ENCODE assay signal across 11 cellular contexts in genomic region chr12:52249041-52249461, GRCh38. TPM values are rescaled to one million over a fixed set of nuclear protein-coding genes. Genes with fewer than 3 reads are reported as not detected.
DNase-seq lines count a peak whose midpoint lies in the region; ATAC-seq and TF ChIP-seq lines count a peak whose summit lies in the region.
"Had no signal": no experiment of that assay in that cellular context is flagged by ENCODE, and none has a peak within 500 bp of the region (broad histone marks: within the 10 kb centered on the region; RNA-seq: fewer than 3 reads in every experiment).

No MANE protein-coding gene starts in this region.

- H3K27me3 ChIP-seq in mammary epithelial cell (ENCODE audit: insufficient read depth, low read length) (no peaks in the 10 kb centered on the region), thoracic aorta (replicated peaks; ENCODE audit: insufficient read depth) (no peaks in the 10 kb centered on the region)

- CTCF ChIA-PET in activated CD4-positive, alpha-beta memory T cell treated with anti-CD3 and anti-CD28 coated beads, Interleukin-2, amount 10 ng/mL, durations not matched to agents 7 days and 5 days (lab: Charles Lee) = no interaction called here
- CTCF ChIA-PET in activated CD4-positive, alpha-beta memory T cell treated with anti-CD3 and anti-CD28 coated beads for 36 hours (lab: Charles Lee) = interaction anchor here (0.6 kb wide), 1 partner anchor 11 kb away, joined by 3 read pairs; no protein-coding TSS in a partner anchor
- CTCF ChIA-PET in mammary epithelial cell (lab: Charles Lee; ENCODE audit: low non-redundant PET) = no interaction called here

- no peak overlapping the region for H2AFZ ChIP-seq in mammary epithelial cell (ENCODE audit: low read depth, low read length)

- H3K4me3 ChIP-seq in mammary epithelial cell (replicated peaks in 1 of 3; ENCODE audit: insufficient read depth in 1 of 3, low read depth in 2 of 3, low read length in 3 of 3) = no peak overlapping the region
- H3K4me3 ChIP-seq in thoracic aorta = no peak overlapping the region

- 27% methylated on average over 5 of the region's 5 CpGs for WGBS in mammary epithelial cell (ENCODE audit: low coverage, missing lambda C conversion rate)

- DNase-seq in activated CD4-positive, alpha-beta memory T cell treated with anti-CD3 and anti-CD28 coated beads, Interleukin-2, amount 10 ng/mL, durations not matched to agents 7 days and 5 days = no peak
- DNase-seq in activated CD4-positive, alpha-beta memory T cell treated with anti-CD3 and anti-CD28 coated beads for 36 hours = no peak
- DNase-seq in mammary epithelial cell = no peak
- DNase-seq in medulla oblongata (ENCODE audit: extremely low spot score) = peak; percentile 73
- peak; percentile 33 for DNase-seq in thoracic aorta (ENCODE audit: low spot score)
- no peak for DNase-seq in T-helper 2 cell treated with Interferon-gamma antibody and Interleukin-4, amounts not matched to agents 5 μg/mL and 100 μg/mL, for 36 hours (ENCODE audit: low spot score)
- DNase-seq in GOT3 (lab: John Stamatoyannopoulos, UW) = no peak
- DNase-seq: natural killer cell; stimulated activated CD4-positive, alpha-beta T cell treated with anti-CD3 and anti-CD28 coated beads, Interleukin-4, amount 100 ng/mL, for 4 hours had no signal

- H3K27ac ChIP-seq in mammary epithelial cell (ENCODE audit: insufficient read depth, low read depth, low read length) (peak overlapping the region; percentile 18), thoracic aorta (peak overlapping the region; percentile 74 to 86)

- H3K27ac Mint-ChIP-seq in activated CD4-positive, alpha-beta memory T cell treated with anti-CD3 and anti-CD28 coated beads, Interleukin-2, amount 10 ng/mL, durations not matched to agents 7 days and 5 days = peak overlapping the region; percentile 10
- no peak overlapping the region for H3K27ac Mint-ChIP-seq in activated CD4-positive, alpha-beta memory T cell treated with anti-CD3 and anti-CD28 coated beads for 36 hours
- no peak overlapping the region for H3K27ac Mint-ChIP-seq in T-helper 2 cell treated with Interferon-gamma antibody and Interleukin-4, amounts not matched to agents 5 μg/mL and 100 μg/mL, for 36 hours
- H3K27ac Mint-ChIP-seq: natural killer cell had no signal

- no peak for TF ChIP-seq CTCF in mammary epithelial cell (conservative IDR thresholded peaks at IDR 0.05 in 1 of 2, IDR thresholded peaks at IDR 0.05 in 1 of 2; ENCODE audit: extremely low read depth in 1 of 2, insufficient read depth in 1 of 2, low read depth in 1 of 2, low read length in 2 of 2)
- TF ChIP-seq CTCF in thoracic aorta (IDR thresholded peaks at IDR 0.05) = no peak

- in situ Hi-C loops in mammary epithelial cell (cut with MboI; ENCODE audit: low sequenced_read_pairs in 2 of 2) = loop anchor here in 1 of 2 donors (10.0 kb wide), 1 partner anchor 626 kb away; no protein-coding TSS in a partner anchor

- peaks cover 2% of the 10 kb centered on the region for H3K9me3 Mint-ChIP-seq in activated CD4-positive, alpha-beta memory T cell treated with anti-CD3 and anti-CD28 coated beads, Interleukin-2, amount 10 ng/mL, durations not matched to agents 7 days and 5 days
- no peaks in the 10 kb centered on the region for H3K9me3 Mint-ChIP-seq in activated CD4-positive, alpha-beta memory T cell treated with anti-CD3 and anti-CD28 coated beads for 36 hours
- H3K9me3 Mint-ChIP-seq in T-helper 2 cell treated with Interferon-gamma antibody and Interleukin-4, amounts not matched to agents 5 μg/mL and 100 μg/mL, for 36 hours = peaks cover 8% of the 10 kb centered on the region
- H3K9me3 Mint-ChIP-seq: natural killer cell had no signal

- no peak overlapping the region for H3K9ac ChIP-seq in mammary epithelial cell (ENCODE audit: insufficient read depth, low read length)

- POLR2A ChIA-PET in activated CD4-positive, alpha-beta memory T cell treated with anti-CD3 and anti-CD28 coated beads, Interleukin-2, amount 10 ng/mL, durations not matched to agents 7 days and 5 days (lab: Charles Lee) = no interaction called here
- POLR2A ChIA-PET in activated CD4-positive, alpha-beta memory T cell treated with anti-CD3 and anti-CD28 coated beads for 36 hours (lab: Charles Lee) = no interaction called here

- no peak overlapping the region for H3K4me3 Mint-ChIP-seq in activated CD4-positive, alpha-beta memory T cell treated with anti-CD3 and anti-CD28 coated beads, Interleukin-2, amount 10 ng/mL, durations not matched to agents 7 days and 5 days
- H3K4me3 Mint-ChIP-seq in activated CD4-positive, alpha-beta memory T cell treated with anti-CD3 and anti-CD28 coated beads for 36 hours = no peak overlapping the region
- no peak overlapping the region for H3K4me3 Mint-ChIP-seq in T-helper 2 cell treated with Interferon-gamma antibody and Interleukin-4, amounts not matched to agents 5 μg/mL and 100 μg/mL, for 36 hours
- H3K4me3 Mint-ChIP-seq: natural killer cell had no signal

- peaks cover 37% of the 10 kb centered on the region for H3K36me3 ChIP-seq in mammary epithelial cell (ENCODE audit: insufficient read depth, low read length)
- H3K36me3 ChIP-seq in thoracic aorta = no peaks in the 10 kb centered on the region

- dilution Hi-C loops in mammary epithelial cell (cut with HindIII; ENCODE audit: low sequenced_read_pairs) = loop anchor here (5.0 kb wide), 1 partner anchor 37 kb away; no protein-coding TSS in a partner anchor

- peaks cover 5% of the 10 kb centered on the region for H3K27me3 Mint-ChIP-seq in activated CD4-positive, alpha-beta memory T cell treated with anti-CD3 and anti-CD28 coated beads, Interleukin-2, amount 10 ng/mL, durations not matched to agents 7 days and 5 days
- peaks cover 12% of the 10 kb centered on the region for H3K27me3 Mint-ChIP-seq in activated CD4-positive, alpha-beta memory T cell treated with anti-CD3 and anti-CD28 coated beads for 36 hours
- H3K27me3 Mint-ChIP-seq in T-helper 2 cell treated with Interferon-gamma antibody and Interleukin-4, amounts not matched to agents 5 μg/mL and 100 μg/mL, for 36 hours (ENCODE audit: low read depth) = peaks cover 11% of the 10 kb centered on the region

- H3K79me2 ChIP-seq in mammary epithelial cell (ENCODE audit: insufficient read depth, low read length) = no peaks in the 10 kb centered on the region

- intact Hi-C loops in activated CD4-positive, alpha-beta memory T cell treated with anti-CD3 and anti-CD28 coated beads for 36 hours (cut with micrococcal nuclease) = no loop called here
- intact Hi-C loops in mammary epithelial cell (cut with micrococcal nuclease) = no loop called here

- peaks cover 16% of the 10 kb centered on the region for H3K4me1 ChIP-seq in mammary epithelial cell (ENCODE audit: insufficient read depth, low read length)
- H3K4me1 ChIP-seq in thoracic aorta (ENCODE audit: control insufficient read depth in 1 of 2, low read depth in 2 of 2) = peaks cover 42 to 48% of the 10 kb centered on the region in 2 donors

- BruUV-seq in mammary epithelial cell (replicated peaks; lab: Mats Ljungman, UMichigan) = no TSS peak

- ATAC-seq in thoracic aorta (ENCODE audit: insufficient number of reproducible peaks, low FRiP score, low read depth) = peak; percentile 47
- ATAC-seq in HG02798 (IDR thresholded peaks at IDR 0.05; ENCODE audit: poor library complexity, unreplicated experiment) = no peak
- ATAC-seq: natural killer cell had no signal

- peaks cover 78% of the 10 kb centered on the region for H3K4me1 Mint-ChIP-seq in activated CD4-positive, alpha-beta memory T cell treated with anti-CD3 and anti-CD28 coated beads, Interleukin-2, amount 10 ng/mL, durations not matched to agents 7 days and 5 days
- peaks cover 35% of the 10 kb centered on the region for H3K4me1 Mint-ChIP-seq in activated CD4-positive, alpha-beta memory T cell treated with anti-CD3 and anti-CD28 coated beads for 36 hours (ENCODE audit: low read depth)
- H3K4me1 Mint-ChIP-seq in T-helper 2 cell treated with Interferon-gamma antibody and Interleukin-4, amounts not matched to agents 5 μg/mL and 100 μg/mL, for 36 hours (ENCODE audit: low read depth) = peaks cover 62% of the 10 kb centered on the region

- peaks cover 13% of the 10 kb centered on the region for H4K20me1 ChIP-seq in mammary epithelial cell (ENCODE audit: insufficient read depth, low read length)

- no peak overlapping the region for H3K4me2 ChIP-seq in mammary epithelial cell (ENCODE audit: insufficient read depth, low read depth, low read length)

- H3K9me3 ChIP-seq in mammary epithelial cell (replicated peaks; ENCODE audit: insufficient read depth, low read length) (no peaks in the 10 kb centered on the region), thoracic aorta (no peaks in the 10 kb centered on the region)

- peaks cover 20% of the 10 kb centered on the region for H3K36me3 Mint-ChIP-seq in activated CD4-positive, alpha-beta memory T cell treated with anti-CD3 and anti-CD28 coated beads, Interleukin-2, amount 10 ng/mL, durations not matched to agents 7 days and 5 days (ENCODE audit: low read depth)
- H3K36me3 Mint-ChIP-seq in activated CD4-positive, alpha-beta memory T cell treated with anti-CD3 and anti-CD28 coated beads for 36 hours = no peaks in the 10 kb centered on the region
- H3K36me3 Mint-ChIP-seq in T-helper 2 cell treated with Interferon-gamma antibody and Interleukin-4, amounts not matched to agents 5 μg/mL and 100 μg/mL, for 36 hours (ENCODE audit: low read depth) = peaks cover 15% of the 10 kb centered on the region
- H3K36me3 Mint-ChIP-seq: natural killer cell had no signal

RNA-seq across cellular contexts. Expression of gene KRT7, which starts 16.0 kb away (rescaled TPM):
- total RNA-seq in activated CD4-positive, alpha-beta memory T cell treated with anti-CD3 and anti-CD28 coated beads, Interleukin-2, amount 10 ng/mL, durations not matched to agents 7 days and 5 days = 1 to 10 TPM; 9.1 to 9.3 TPM
- total RNA-seq in activated CD4-positive, alpha-beta memory T cell treated with anti-CD3 and anti-CD28 coated beads for 36 hours = 1 to 10 TPM; 3.5 to 3.7 TPM
- total RNA-seq in mammary epithelial cell (1,000 to 10,000 TPM; 2,215 to 3,387 TPM), thoracic aorta (100 to 1,000 TPM in 1 of 2 donors, 10 to 100 TPM in 1; 24.1 to 105 TPM)
- polyA plus RNA-seq in mammary epithelial cell = 3,281 TPM
- 4,390 TPM for polyA minus RNA-seq in mammary epithelial cell
- total RNA-seq: temporal lobe had no signal

RNA-seq across cellular contexts. Expression of gene KRT86, which starts 25.4 kb away (rescaled TPM):
- total RNA-seq in activated CD4-positive, alpha-beta memory T cell treated with anti-CD3 and anti-CD28 coated beads, Interleukin-2, amount 10 ng/mL, durations not matched to agents 7 days and 5 days = under 1 TPM; 0.23 to 0.30 TPM
- total RNA-seq in activated CD4-positive, alpha-beta memory T cell treated with anti-CD3 and anti-CD28 coated beads for 36 hours = under 1 TPM; 0.10 to 0.12 TPM
- total RNA-seq in mammary epithelial cell (10 to 100 TPM in 1 of 2 donors, 1 to 10 TPM in 1; 6.3 to 34.9 TPM), thoracic aorta (1 to 10 TPM in 1 of 2 donors, not detected in 1; 9.3 TPM)
- 8.6 TPM for polyA plus RNA-seq in mammary epithelial cell
- polyA minus RNA-seq in mammary epithelial cell = 0.72 TPM

RNA-seq across cellular contexts. Expression of gene KRT81, which starts 42.3 kb away (rescaled TPM):
- total RNA-seq in activated CD4-positive, alpha-beta memory T cell treated with anti-CD3 and anti-CD28 coated beads, Interleukin-2, amount 10 ng/mL, durations not matched to agents 7 days and 5 days = not detected
- not detected for total RNA-seq in activated CD4-positive, alpha-beta memory T cell treated with anti-CD3 and anti-CD28 coated beads for 36 hours
- 100 to 1,000 TPM; 176 to 903 TPM for total RNA-seq in mammary epithelial cell
- polyA plus RNA-seq in mammary epithelial cell = 90.5 TPM
- 21.9 TPM for polyA minus RNA-seq in mammary epithelial cell
- total RNA-seq in thoracic aorta = 1 to 10 TPM in 1 of 2 donors, not detected in 1; 5.1 TPM
- total RNA-seq: temporal lobe had no signal

RNA-seq across cellular contexts. Expression of gene KRT80, which starts 57.2 kb away (rescaled TPM):
- not detected for total RNA-seq in activated CD4-positive, alpha-beta memory T cell treated with anti-CD3 and anti-CD28 coated beads, Interleukin-2, amount 10 ng/mL, durations not matched to agents 7 days and 5 days
- total RNA-seq in activated CD4-positive, alpha-beta memory T cell treated with anti-CD3 and anti-CD28 coated beads for 36 hours = not detected
- total RNA-seq in mammary epithelial cell (1 to 10 TPM; 1.8 to 2.7 TPM), thoracic aorta (under 1 TPM; 0.21 to 0.41 TPM)
- polyA plus RNA-seq in mammary epithelial cell = 1.2 TPM
- not detected for polyA minus RNA-seq in mammary epithelial cell
- total RNA-seq: natural killer cell had no signal

Comparison
In these comparisons a context has a peak if more than half of its experiments do, and no peak if none do; other contexts are left out.
1. DNase-seq: peak in medulla oblongata (single experiment) and thoracic aorta (single experiment); none in activated CD4-positive, alpha-beta memory T cell treated with anti-CD3 and anti-CD28 coated beads, Interleukin-2, amount 10 ng/mL, durations not matched to agents 7 days and 5 days (single experiment), activated CD4-positive, alpha-beta memory T cell treated with anti-CD3 and anti-CD28 coated beads for 36 hours (single experiment), mammary epithelial cell (single experiment), T-helper 2 cell treated with Interferon-gamma antibody and Interleukin-4, amounts not matched to agents 5 μg/mL and 100 μg/mL, for 36 hours (single experiment) and GOT3 (single experiment).
2. RNA of gene KRT7, which starts 16.0 kb away (total RNA-seq): 2,215 to 3,387 TPM in mammary epithelial cell; 24.1 to 105 TPM in thoracic aorta, 9.1 to 9.3 TPM in activated CD4-positive, alpha-beta memory T cell treated with anti-CD3 and anti-CD28 coated beads, Interleukin-2, amount 10 ng/mL, durations not matched to agents 7 days and 5 days and 3.5 to 3.7 TPM in activated CD4-positive, alpha-beta memory T cell treated with anti-CD3 and anti-CD28 coated beads for 36 hours; every median in the first group is over 10 times any median in the second.
3. RNA of gene KRT81, which starts 42.3 kb away (total RNA-seq): 176 to 903 TPM in mammary epithelial cell; 5.1 TPM in thoracic aorta, not detected in activated CD4-positive, alpha-beta memory T cell treated with anti-CD3 and anti-CD28 coated beads, Interleukin-2, amount 10 ng/mL, durations not matched to agents 7 days and 5 days and not detected in activated CD4-positive, alpha-beta memory T cell treated with anti-CD3 and anti-CD28 coated beads for 36 hours; every median in the first group is over 10 times any median in the second.